Comparison of ENCODE assay signal across 8 cellular contexts in the genomic region with DNA sequence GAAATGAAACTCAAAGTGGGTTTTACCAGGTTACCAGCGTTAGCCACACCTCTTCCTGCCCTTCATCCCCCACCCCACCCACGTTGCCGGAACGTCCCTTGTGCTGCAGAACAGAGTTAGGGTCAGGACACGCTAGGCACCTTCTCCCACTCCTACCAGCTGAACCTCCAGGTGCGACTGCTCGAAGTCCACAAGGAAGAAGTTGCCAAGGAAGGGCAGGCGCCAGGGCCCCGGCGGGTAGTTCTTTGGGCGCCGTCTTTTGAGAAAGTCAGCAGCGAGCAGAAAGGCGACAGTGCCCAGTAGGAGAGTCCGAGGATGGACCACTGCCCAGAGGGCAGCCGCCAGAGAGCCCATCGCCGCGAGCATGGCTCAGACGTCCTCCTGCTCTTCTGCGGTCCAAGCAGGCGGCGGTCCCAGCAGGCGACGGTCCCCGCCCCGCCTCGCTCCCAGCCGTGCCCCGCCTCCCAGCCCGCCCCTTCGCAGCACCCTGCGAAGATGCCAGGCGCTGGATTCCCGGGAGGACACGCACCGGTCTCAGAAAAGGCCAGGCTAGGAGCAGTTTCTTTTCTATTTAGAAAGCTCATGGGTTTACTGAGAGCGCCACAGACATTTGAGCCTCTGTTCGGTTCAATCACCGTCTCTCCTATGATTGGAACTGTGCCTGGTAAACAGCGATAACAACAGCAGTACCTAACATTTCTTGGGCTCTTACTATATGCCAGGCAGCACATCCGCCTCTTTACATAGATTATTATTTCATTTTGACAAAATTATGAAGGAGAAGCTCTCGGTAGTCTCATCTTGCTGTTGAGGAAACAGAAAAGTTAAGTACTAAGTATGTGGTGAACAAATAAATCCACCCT. TPM values are rescaled to one million over a fixed set of nuclear protein-coding genes. Genes with fewer than 3 reads are reported as not detected.
A peak's percentile ranks its signal among the peaks of the same experiment; 100 is the strongest.
DNase-seq lines count a peak whose midpoint lies in the region; ATAC-seq and TF ChIP-seq lines count a peak whose summit lies in the region.

A gene with protein sequence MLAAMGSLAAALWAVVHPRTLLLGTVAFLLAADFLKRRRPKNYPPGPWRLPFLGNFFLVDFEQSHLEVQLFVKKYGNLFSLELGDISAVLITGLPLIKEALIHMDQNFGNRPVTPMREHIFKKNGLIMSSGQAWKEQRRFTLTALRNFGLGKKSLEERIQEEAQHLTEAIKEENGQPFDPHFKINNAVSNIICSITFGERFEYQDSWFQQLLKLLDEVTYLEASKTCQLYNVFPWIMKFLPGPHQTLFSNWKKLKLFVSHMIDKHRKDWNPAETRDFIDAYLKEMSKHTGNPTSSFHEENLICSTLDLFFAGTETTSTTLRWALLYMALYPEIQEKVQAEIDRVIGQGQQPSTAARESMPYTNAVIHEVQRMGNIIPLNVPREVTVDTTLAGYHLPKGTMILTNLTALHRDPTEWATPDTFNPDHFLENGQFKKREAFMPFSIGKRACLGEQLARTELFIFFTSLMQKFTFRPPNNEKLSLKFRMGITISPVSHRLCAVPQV (minus strand): TSS at position 393 of the 863 bp plus-strand sequence. CDS start 27 bp downstream, at position 366.

- H2AFZ ChIP-seq in fibroblast of lung (ENCODE audit: low read length), result peak within 1 kb of the TSS; percentile 83

- ATAC-seq in HG02642 (IDR thresholded peaks at IDR 0.05; ENCODE audit: poor library complexity, unreplicated experiment), result peak; percentile 91
- peak; percentile 88 for ATAC-seq in naive thymus-derived CD4-positive, alpha-beta T cell

- no peak for TF ChIP-seq CTCF in fibroblast of lung (conservative IDR thresholded peaks at IDR 0.05 in 1 of 2, IDR thresholded peaks at IDR 0.05 in 1 of 2; ENCODE audit: low read depth in 1 of 2, low read length in 2 of 2)

- H3K9ac ChIP-seq in fibroblast of lung (ENCODE audit: insufficient read depth, low read length), result no peak within 1 kb of the TSS
- peak within 1 kb of the TSS in 2 of 5 donors; percentile 21 to 58 for H3K9ac ChIP-seq in subcutaneous abdominal adipose tissue (ENCODE audit: low read length in 5 of 5)

- peaks cover 7 to 40% (median 25%) of the 10 kb centered on the region in 5 donors for H3K27me3 Mint-ChIP-seq in naive thymus-derived CD4-positive, alpha-beta T cell

- peaks cover 0 to 5% (median 4%) of the 10 kb centered on the region in 5 donors for H3K36me3 Mint-ChIP-seq in naive thymus-derived CD4-positive, alpha-beta T cell

- H3K79me2 ChIP-seq in fibroblast of lung (ENCODE audit: control insufficient read depth, insufficient read depth, low read length), result no peaks in the 10 kb centered on the region

- H3K9me3 Mint-ChIP-seq in naive thymus-derived CD4-positive, alpha-beta T cell, result peaks cover 4 to 18% (median 8%) of the 10 kb centered on the region in 11 donors

- H3K9me3 ChIP-seq in fibroblast of lung (ENCODE audit: control insufficient read depth, insufficient read depth, low read depth, low read length) (no peaks in the 10 kb centered on the region), subcutaneous abdominal adipose tissue (ENCODE audit: control insufficient read depth in 5 of 5, low read length in 5 of 5) (peaks cover 5 to 18% (median 14%) of the 10 kb centered on the region in 5 donors)
- H3K9me3 ChIP-seq in naive thymus-derived CD4-positive, alpha-beta T cell (ENCODE audit: control insufficient read depth in 2 of 3, low read length in 3 of 3), result no peaks in the 10 kb centered on the region

- POLR2A ChIA-PET in naive thymus-derived CD4-positive, alpha-beta T cell (lab: Charles Lee), result no interaction called here

- intact Hi-C loops in naive thymus-derived CD4-positive, alpha-beta T cell (cut with micrococcal nuclease), result loop anchor here in 1 of 2 donors (10.0 kb wide), 1 partner anchor 1382 kb away; a partner anchor contains a TSS

- H3K4me1 Mint-ChIP-seq in naive thymus-derived CD4-positive, alpha-beta T cell, result peaks cover 6 to 19% (median 14%) of the 10 kb centered on the region in 7 donors

- H3K4me1 ChIP-seq in fibroblast of lung (ENCODE audit: control insufficient read depth, extremely low read depth, insufficient read depth, low read length), result no peaks in the 10 kb centered on the region
- H3K4me1 ChIP-seq in naive thymus-derived CD4-positive, alpha-beta T cell (ENCODE audit: control insufficient read depth in 2 of 2, insufficient read depth in 2 of 2, low read length in 2 of 2), result peaks cover 0 to 5% of the 10 kb centered on the region in 2 donors
- H3K4me1 ChIP-seq in subcutaneous abdominal adipose tissue (ENCODE audit: control insufficient read depth in 5 of 5, insufficient read depth in 5 of 5, low read length in 5 of 5), result peaks cover 0 to 12% (median 9%) of the 10 kb centered on the region in 5 donors

- no peaks in the 10 kb centered on the region for H3K36me3 ChIP-seq in fibroblast of lung (ENCODE audit: control insufficient read depth, insufficient read depth, low read length)
- peaks cover 0 to 4% (median 0%) of the 10 kb centered on the region in 3 experiments for H3K36me3 ChIP-seq in naive thymus-derived CD4-positive, alpha-beta T cell (ENCODE audit: control insufficient read depth in 2 of 3, insufficient read depth in 3 of 3, low read length in 3 of 3)
- no peaks in the 10 kb centered on the region for H3K36me3 ChIP-seq in subcutaneous abdominal adipose tissue (ENCODE audit: control insufficient read depth in 5 of 5, insufficient read depth in 5 of 5, low read length in 5 of 5)

- H3K4me2 ChIP-seq in fibroblast of lung (ENCODE audit: extremely low read depth, insufficient read depth, low read length), result peak within 1 kb of the TSS; percentile 90

- H3K27ac ChIP-seq in fibroblast of lung (ENCODE audit: insufficient read depth, low read length) (no peak within 1 kb of the TSS), subcutaneous abdominal adipose tissue (ENCODE audit: low read depth, low read length) (no peak within 1 kb of the TSS)
- H3K27ac ChIP-seq in naive thymus-derived CD4-positive, alpha-beta T cell (ENCODE audit: low read depth, low read length), result peak within 1 kb of the TSS; percentile 54

- DNase-seq in GM03348 (ENCODE audit: low spot score) (peak; percentile 80), NCI-H345 treated with DMSO at 0.1 percent for 48 hours (lab: John Stamatoyannopoulos, UW; ENCODE audit: unreplicated experiment) (peak; percentile 59), activated T-cell treated with anti-CD3 and anti-CD28 coated beads for 24 hours (ENCODE audit: low read depth) (peak; percentile 7), fibroblast of lung (ENCODE audit: low read depth in 2 of 2) (peak; percentile 8 to 34), SKM-1 treated with dmso at 0.1 percent for 144 hours (lab: John Stamatoyannopoulos, UW; ENCODE audit: unreplicated experiment) (no peak)
- DNase-seq in naive thymus-derived CD4-positive, alpha-beta T cell, result peak in 8 of 9 donors; percentile 2 to 43 (median 14)

- H4K20me1 ChIP-seq in fibroblast of lung (ENCODE audit: control insufficient read depth, extremely low read depth, insufficient read depth, low read length), result no peaks in the 10 kb centered on the region

- H3K27me3 ChIP-seq in fibroblast of lung (ENCODE audit: control insufficient read depth, insufficient read depth, low read length) (peaks cover 15% of the 10 kb centered on the region), subcutaneous abdominal adipose tissue (ENCODE audit: control insufficient read depth in 5 of 5, insufficient read depth in 4 of 5, low read length in 5 of 5) (peaks cover 8 to 17% (median 11%) of the 10 kb centered on the region in 5 donors)
- peaks cover 5 to 9% of the 10 kb centered on the region in 2 donors for H3K27me3 ChIP-seq in naive thymus-derived CD4-positive, alpha-beta T cell (ENCODE audit: control insufficient read depth in 2 of 2, insufficient read depth in 2 of 2, low read length in 2 of 2)

- CTCF ChIA-PET in naive thymus-derived CD4-positive, alpha-beta T cell (lab: Charles Lee), result no interaction called here

- H3K4me3 ChIP-seq in fibroblast of lung (replicated peaks in 1 of 4; ENCODE audit: control extremely low read depth in 1 of 4, insufficient read depth in 1 of 4, low read depth in 3 of 4, low read length in 4 of 4) (peak within 1 kb of the TSS; percentile 37 to 59 (median 52)), subcutaneous abdominal adipose tissue (ENCODE audit: low read depth in 1 of 5, low read length in 5 of 5) (peak within 1 kb of the TSS; percentile 51 to 71 (median 58))
- peak within 1 kb of the TSS; percentile 94 for H3K4me3 ChIP-seq in naive thymus-derived CD4-positive, alpha-beta T cell (ENCODE audit: low read length)

- H3K4me3 Mint-ChIP-seq in naive thymus-derived CD4-positive, alpha-beta T cell, result peak within 1 kb of the TSS; percentile 78 to 94 (median 92)

- H3K27ac Mint-ChIP-seq in naive thymus-derived CD4-positive, alpha-beta T cell, result peak within 1 kb of the TSS; percentile 39 to 86 (median 74)

RNA-seq across cellular contexts. Expression of the gene that starts here (rescaled TPM):
- total RNA-seq in fibroblast of lung, result under 0.01 and 0.17 TPM in 2 replicates
- 0.03 and 0.07 TPM in 2 replicates for polyA plus RNA-seq in fibroblast of lung
- polyA plus RNA-seq in fibroblast of lung (2012), result 0.10 TPM in 1 of 2 replicates, not detected in the other
- polyA minus RNA-seq in fibroblast of lung (ENCODE audit: low replicate concordance), result not detected in 2 replicates
- total RNA-seq in naive thymus-derived CD4-positive, alpha-beta T cell, result 1 to 10 TPM in 4 of 5 experiments, under 1 TPM in 1; 0.93 to 1.5 (median 1.1) TPM
- polyA plus RNA-seq in naive thymus-derived CD4-positive, alpha-beta T cell, result 1 to 10 TPM; 1.5 to 4.0 TPM

Comparison
In these comparisons a context has a peak if more than half of its experiments do, and no peak if none do; other contexts are left out.
1. Peak in DNase-seq, H3K4me3 ChIP-seq and H3K4me2 ChIP-seq in fibroblast of lung; RNA of the gene not detected or under 1 TPM.